Comparison of ENCODE assay signal across 22 cellular contexts in genomic region chr10:17250736-17251135, GRCh38. TPM values are rescaled to one million over a fixed set of nuclear protein-coding genes. Genes with fewer than 3 reads are reported as not detected.
DNase-seq lines count a peak whose midpoint lies in the region; ATAC-seq, FAIRE-seq and TF ChIP-seq lines count a peak whose summit lies in the region.
"Had no signal": no experiment of that assay in that cellular context is flagged by ENCODE, and none has a peak within 500 bp of the region (broad histone marks: within the 10 kb centered on the region; RNA-seq: fewer than 3 reads in every experiment).

No MANE protein-coding gene starts in this region.

- H3K4me2 ChIP-seq in HepG2 (ENCODE audit: low read depth, low read length) (no peak overlapping the region), OCI-LY7 (ENCODE audit: low read length) (no peak overlapping the region)
- H3K4me2 ChIP-seq: neural progenitor cell had no signal

- POLR2A ChIA-PET in HepG2 (lab: Yijun Ruan, JAX) (no interaction called here), OCI-LY7 (lab: Charles Lee) (no interaction called here)

- H2AFZ ChIP-seq in HepG2 (ENCODE audit: low read length) = no peak overlapping the region
- no peak overlapping the region for H2AFZ ChIP-seq in OCI-LY7 (ENCODE audit: low read length)
- H2AFZ ChIP-seq: neural progenitor cell had no signal

- 23% methylated on average over 2 of the region's 2 CpGs for WGBS in HepG2 (ENCODE audit: low lambda C conversion rate)
- WGBS in right lobe of liver (ENCODE audit: insufficient coverage, low coverage, low lambda C conversion rate, missing lambda C conversion rate) = 90% methylated on average over 2 of the region's 2 CpGs

- in situ Hi-C loops in HepG2 (cut with HindIII; ENCODE audit: extremely low pct_ligation_motif_present, low pct_unique_long_range_greater_than_20kb) = loop anchor here (10.0 kb wide), 1 partner anchor 356 kb away; no protein-coding TSS in a partner anchor

- H3K4me3 ChIP-seq in HepG2 (replicated peaks in 1 of 3; ENCODE audit: insufficient read depth in 1 of 3, low read depth in 2 of 3, low read length in 3 of 3) = no peak overlapping the region
- no peak overlapping the region for H3K4me3 ChIP-seq in right lobe of liver
- no peak overlapping the region for H3K4me3 ChIP-seq in OCI-LY7 (ENCODE audit: low read depth, low read length, poor library complexity, severe bottlenecking)
- H3K4me3 ChIP-seq: neural progenitor cell, transverse colon had no signal

- H3K9me2 ChIP-seq in OCI-LY7 (ENCODE audit: insufficient read depth, low read length) = no peaks in the 10 kb centered on the region

- H3K9me3 ChIP-seq in HepG2 (ENCODE audit: low read length) (peaks cover 9% of the 10 kb centered on the region; the same call in 1 of the 2 replicates), right lobe of liver (no peaks in the 10 kb centered on the region), OCI-LY7 (ENCODE audit: low read length) (no peaks in the 10 kb centered on the region)
- H3K9me3 ChIP-seq: transverse colon had no signal

- H3K27me3 ChIP-seq in HepG2 (ENCODE audit: control insufficient read depth in 1 of 2, insufficient read depth in 2 of 2, low read length in 2 of 2) (no peaks in the 10 kb centered on the region), right lobe of liver (no peaks in the 10 kb centered on the region), foreskin keratinocyte (no peaks in the 10 kb centered on the region)
- H3K27me3 ChIP-seq: neural progenitor cell, transverse colon had no signal

- TF ChIP-seq RAD21 in HepG2 (CRISPR knock-in tag; IDR thresholded peaks at IDR 0.05) = no peak

- no peak for TF ChIP-seq POLR2A in HepG2 (IDR thresholded peaks at IDR 0.05; ENCODE audit: insufficient read depth in 1 of 2, low read depth in 2 of 2, low read length in 2 of 2)
- TF ChIP-seq POLR2A in right lobe of liver (IDR thresholded peaks at IDR 0.05) = no peak

- TF ChIP-seq CTCF in HepG2 (CRISPR knock-in tag; IDR thresholded peaks at IDR 0.05) (no peak), right lobe of liver (IDR thresholded peaks at IDR 0.05) (peak in 1 of 4 donors; percentile 13), OCI-LY7 (conservative IDR thresholded peaks at IDR 0.05; ENCODE audit: low read length) (peak; percentile 34; the same call in 1 of the 2 replicates), foreskin keratinocyte (conservative IDR thresholded peaks at IDR 0.05) (peak; percentile 25)

- DNase-seq in HepG2 (ENCODE audit: low spot score) (no peak), right lobe of liver (no peak), OCI-LY7 (ENCODE audit: low spot score) (no peak), foreskin keratinocyte (no peak), activated gamma-delta T cell treated with Interleukin-2 at 50 U/mL for 16 hours (no peak), SW 1271 (lab: John Stamatoyannopoulos, UW) (no peak)
- no peak for DNase-seq in stimulated activated CD4-positive, alpha-beta T cell treated with anti-CD3 and anti-CD28 coated beads, Interleukin-2, amount 100 ng/mL, for 48 hours
- DNase-seq: ACHN; activated CD4-positive, alpha-beta T cell treated with anti-CD3 and anti-CD28 coated beads, Interleukin-2, amount 50 U/mL, for 48 hours; activated naive CD4-positive, alpha-beta T cell; activated T-cell treated with anti-CD3 and anti-CD28 coated beads for 4 hours; aorta; CD4-positive, alpha-beta T cell; NCI-H1417; NCI-H82; T-cell; transverse colon had no signal

- H3K4me1 ChIP-seq in HepG2 (ENCODE audit: insufficient read depth, low read length) (no peaks in the 10 kb centered on the region), right lobe of liver (no peaks in the 10 kb centered on the region), OCI-LY7 (ENCODE audit: insufficient read depth, low read length, poor library complexity, severe bottlenecking) (no peaks in the 10 kb centered on the region), foreskin keratinocyte (no peaks in the 10 kb centered on the region)
- H3K4me1 ChIP-seq: neural progenitor cell, transverse colon had no signal

- H3K36me3 ChIP-seq in HepG2 (replicated peaks in 1 of 2; ENCODE audit: control insufficient read depth in 1 of 2, insufficient read depth in 2 of 2, low read length in 2 of 2) (no peaks in the 10 kb centered on the region), right lobe of liver (no peaks in the 10 kb centered on the region), OCI-LY7 (ENCODE audit: insufficient read depth, low read length) (no peaks in the 10 kb centered on the region)
- H3K36me3 ChIP-seq: neural progenitor cell, transverse colon had no signal

- H3K79me2 ChIP-seq in HepG2 (ENCODE audit: insufficient read depth, low read length) = no peaks in the 10 kb centered on the region
- H3K79me2 ChIP-seq in OCI-LY7 (ENCODE audit: insufficient read depth, low read depth, low read length) = no peaks in the 10 kb centered on the region

- H3K27ac ChIP-seq in HepG2 (ENCODE audit: extremely low read length, insufficient read depth, low read length) (no peak overlapping the region), right lobe of liver (no peak overlapping the region), OCI-LY7 (ENCODE audit: low read depth, low read length, poor library complexity, severe bottlenecking) (no peak overlapping the region), foreskin keratinocyte (no peak overlapping the region)
- H3K27ac ChIP-seq: neural progenitor cell, transverse colon had no signal

- ATAC-seq in HepG2 (no peak), right lobe of liver (no peak), foreskin keratinocyte (no peak), HG03342 (IDR thresholded peaks at IDR 0.05; ENCODE audit: unreplicated experiment) (no peak)
- ATAC-seq: stimulated activated memory B cell treated with anti-CD40 and anti-IgM and Interleukin-4, amounts not matched to agents 10 μg/mL and 1 μg/mL and 100 μg/mL, for 72 hours; T-cell had no signal

- CTCF ChIA-PET in HepG2 (lab: Yijun Ruan, JAX; ENCODE audit: low intra/inter-chr PET ratio, low total read pairs) = no interaction called here
- CTCF ChIA-PET in OCI-LY7 (lab: Charles Lee; ENCODE audit: unreplicated experiment) = no interaction called here

- no peak for TF ChIP-seq EP300 in HepG2 (IDR thresholded peaks at IDR 0.05; ENCODE audit: low read depth in 2 of 2, low read length in 2 of 2)
- TF ChIP-seq EP300 in HepG2 (CRISPR knock-in tag; IDR thresholded peaks at IDR 0.05; ENCODE audit: borderline replicate concordance) = no peak

- no peak overlapping the region for H3K9ac ChIP-seq in HepG2 (ENCODE audit: insufficient read depth, low read depth, low read length)
- H3K9ac ChIP-seq: neural progenitor cell had no signal

- H4K20me1 ChIP-seq in HepG2 (ENCODE audit: insufficient read depth, low read length) (no peaks in the 10 kb centered on the region), OCI-LY7 (ENCODE audit: insufficient read depth, low read length) (no peaks in the 10 kb centered on the region)

- intact Hi-C loops in HepG2 (cut with micrococcal nuclease; ENCODE audit: unreplicated experiment) (no loop called here), right lobe of liver (cut with DNase I) (loop anchor here in 1 of 2 donors (5.0 kb wide), 1 partner anchor 408 kb away; no protein-coding TSS in a partner anchor), OCI-LY7 (cut with micrococcal nuclease; ENCODE audit: unreplicated experiment) (no loop called here)

- BruUV-seq in HepG2 (replicated peaks; lab: Mats Ljungman, UMichigan) (no TSS peak), OCI-LY7 (replicated peaks; lab: Mats Ljungman, UMichigan) (no TSS peak)

- FAIRE-seq in HepG2 (lab: Jason Lieb, UNC) = no peak
- FAIRE-seq: endometrium, GM19239 had no signal

RNA-seq across cellular contexts. Expression of gene VIM, which starts 22.7 kb away (rescaled TPM):
- total RNA-seq in HepG2 (2016; rRNA removed; fragmentation: Illumina TruSeq; extraction: Trizol) (not detected in 2 replicates), right lobe of liver (100 to 1,000 TPM in 3 of 6 experiments, 10 to 100 TPM in 3; 39.3 to 160 (median 97.4) TPM), OCI-LY7 (2022) (0.88 and 1.3 TPM in 2 replicates), foreskin keratinocyte (1,186 and 2,083 TPM in 2 replicates)
- total RNA-seq in HepG2 (2016; cell fraction: cytosol; rRNA removed; fragmentation: Illumina TruSeq; extraction: Trizol; ENCODE audit: low read depth) = not detected in 2 replicates
- total RNA-seq in HepG2 (2016; cell fraction: insoluble cytoplasmic fraction; rRNA removed; fragmentation: Illumina TruSeq; extraction: Trizol) = not detected in 2 replicates
- not detected in 2 replicates for total RNA-seq in HepG2 (2016; cell fraction: membrane; rRNA removed; fragmentation: Illumina TruSeq; extraction: Trizol)
- not detected in 2 replicates for total RNA-seq in HepG2 (2016; cell fraction: nucleus; rRNA removed; fragmentation: Illumina TruSeq; extraction: Trizol)
- polyA plus RNA-seq in HepG2 (2011; rRNA removed) (not detected in 2 replicates), foreskin keratinocyte (1,106 and 1,757 TPM in 2 replicates)
- polyA plus RNA-seq in HepG2 (2011; cell fraction: cytosol; rRNA removed) = 0.04 and 0.12 TPM in 2 replicates
- 0.14 and 0.16 TPM in 2 replicates for polyA plus RNA-seq in HepG2 (2011; cell fraction: nucleus; rRNA removed)
- polyA plus RNA-seq in HepG2 (2012) = not detected in 2 replicates
- polyA plus RNA-seq in HepG2 (2016; cell fraction: cytosol; fragmentation: Illumina TruSeq; extraction: Trizol; ENCODE audit: low read depth) = not detected in 2 replicates
- polyA plus RNA-seq in HepG2 (2016; cell fraction: insoluble cytoplasmic fraction; fragmentation: Illumina TruSeq; extraction: Trizol; ENCODE audit: low read depth) = not detected in 2 replicates
- not detected in 2 replicates for polyA plus RNA-seq in HepG2 (2016; cell fraction: membrane; fragmentation: Illumina TruSeq; extraction: Trizol; ENCODE audit: low read depth)
- not detected in 2 replicates for polyA plus RNA-seq in HepG2 (2016; cell fraction: nucleus; fragmentation: Illumina TruSeq; extraction: Trizol; ENCODE audit: insufficient read depth, low read depth)
- polyA minus RNA-seq in HepG2 (2011; rRNA and poly(A)+ RNA removed; ENCODE audit: low replicate concordance) = 0.76 and 313 TPM in 2 replicates
- 3.5 and 6.8 TPM in 2 replicates for polyA minus RNA-seq in HepG2 (2011; cell fraction: cytosol; rRNA and poly(A)+ RNA removed)
- polyA minus RNA-seq in HepG2 (2011; cell fraction: nucleus; rRNA and poly(A)+ RNA removed) = 0.87 and 3.2 TPM in 2 replicates
- total RNA-seq in OCI-LY7 (2014; rRNA removed; shearing (Covaris generic)) = 0.46 and 3.4 TPM in 2 replicates

RNA-seq across cellular contexts. Expression of gene TRDMT1, which starts 49.3 kb away (rescaled TPM):
- total RNA-seq in HepG2 (2016; rRNA removed; fragmentation: Illumina TruSeq; extraction: Trizol) (3.0 and 6.1 TPM in 2 replicates), right lobe of liver (1 to 10 TPM in 5 of 6 experiments, under 1 TPM in 1; 0.79 to 2.9 (median 1.6) TPM), OCI-LY7 (2022) (11.9 and 12.2 TPM in 2 replicates), foreskin keratinocyte (5.3 and 5.7 TPM in 2 replicates)
- total RNA-seq in HepG2 (2016; cell fraction: cytosol; rRNA removed; fragmentation: Illumina TruSeq; extraction: Trizol; ENCODE audit: low read depth) = 4.0 and 4.8 TPM in 2 replicates
- 2.6 and 3.6 TPM in 2 replicates for total RNA-seq in HepG2 (2016; cell fraction: insoluble cytoplasmic fraction; rRNA removed; fragmentation: Illumina TruSeq; extraction: Trizol)
- total RNA-seq in HepG2 (2016; cell fraction: membrane; rRNA removed; fragmentation: Illumina TruSeq; extraction: Trizol) = 1.7 and 2.1 TPM in 2 replicates
- 3.6 and 5.3 TPM in 2 replicates for total RNA-seq in HepG2 (2016; cell fraction: nucleus; rRNA removed; fragmentation: Illumina TruSeq; extraction: Trizol)
- polyA plus RNA-seq in HepG2 (2011; rRNA removed) (1.3 and 2.0 TPM in 2 replicates), foreskin keratinocyte (2.8 and 3.2 TPM in 2 replicates)
- 0.54 and 6.3 TPM in 2 replicates for polyA plus RNA-seq in HepG2 (2011; cell fraction: cytosol; rRNA removed)
- 1.00 and 1.2 TPM in 2 replicates for polyA plus RNA-seq in HepG2 (2011; cell fraction: nucleus; rRNA removed)
- 0.95 and 1.5 TPM in 2 replicates for polyA plus RNA-seq in HepG2 (2012)
- 0.96 and 1.3 TPM in 2 replicates for polyA plus RNA-seq in HepG2 (2016; cell fraction: cytosol; fragmentation: Illumina TruSeq; extraction: Trizol; ENCODE audit: low read depth)
- polyA plus RNA-seq in HepG2 (2016; cell fraction: insoluble cytoplasmic fraction; fragmentation: Illumina TruSeq; extraction: Trizol; ENCODE audit: low read depth) = 5.6 and 6.4 TPM in 2 replicates
- 0.78 and 1.4 TPM in 2 replicates for polyA plus RNA-seq in HepG2 (2016; cell fraction: membrane; fragmentation: Illumina TruSeq; extraction: Trizol; ENCODE audit: low read depth)
- 3.1 and 4.0 TPM in 2 replicates for polyA plus RNA-seq in HepG2 (2016; cell fraction: nucleus; fragmentation: Illumina TruSeq; extraction: Trizol; ENCODE audit: insufficient read depth, low read depth)
- 1.6 and 2.9 TPM in 2 replicates for polyA minus RNA-seq in HepG2 (2011; rRNA and poly(A)+ RNA removed; ENCODE audit: low replicate concordance)
- 1.6 and 2.6 TPM in 2 replicates for polyA minus RNA-seq in HepG2 (2011; cell fraction: cytosol; rRNA and poly(A)+ RNA removed)
- polyA minus RNA-seq in HepG2 (2011; cell fraction: nucleus; rRNA and poly(A)+ RNA removed) = 8.4 and 10.6 TPM in 2 replicates
- 10.4 and 12.7 TPM in 2 replicates for total RNA-seq in OCI-LY7 (2014; rRNA removed; shearing (Covaris generic))

Comparison
In these comparisons a context has a peak if more than half of its experiments do, and no peak if none do; other contexts are left out.
1. RNA of gene VIM, which starts 22.7 kb away (total RNA-seq): 1,186 to 2,083 TPM in foreskin keratinocyte and 39.3 to 160 TPM in right lobe of liver; 0.46 to 3.4 TPM in OCI-LY7 and not detected in HepG2; every median in the first group is over 4 times any median in the second.